1 cellular context compared by ENCODE assay signal in genomic region chr2:240434728-240435456, GRCh38.
TF ChIP-seq lines count a peak whose summit lies in the region.

No MANE protein-coding gene starts in this region.

TF ChIP-seq in HepG2, 621 proteins besides CTCF, POLR2A, EP300 and RAD21 (continued from another document):
- TF ChIP-seq ZNF687 (CRISPR knock-in tag; IDR thresholded peaks at IDR 0.05) (peak; percentile 15; the same call in 1 of the 2 replicates), KDM5B (CRISPR knock-in tag; IDR thresholded peaks at IDR 0.05; ENCODE audit: borderline replicate concordance) (0 out of 2 replicates have a peak, but pooled peaks have one; percentile 17), ZNF329 (CRISPR knock-in tag; IDR thresholded peaks at IDR 0.05; ENCODE audit: low read depth) (0 out of 2 replicates have a peak, but pooled peaks have one; percentile 23), ZNF878 (CRISPR knock-in tag; IDR thresholded peaks at IDR 0.05) (no peak), RORA (CRISPR knock-in tag; IDR thresholded peaks at IDR 0.05) (no peak), ZNF224 (CRISPR knock-in tag; IDR thresholded peaks at IDR 0.05) (no peak), ARNT2 (CRISPR knock-in tag; IDR thresholded peaks at IDR 0.05; ENCODE audit: low read depth) (0 out of 2 replicates have a peak, but pooled peaks have one; percentile 7), NFYC (CRISPR knock-in tag; IDR thresholded peaks at IDR 0.05) (peak; percentile 68), NFYB (CRISPR knock-in tag; IDR thresholded peaks at IDR 0.05) (peak; percentile 65), SP5 (CRISPR knock-in tag; IDR thresholded peaks at IDR 0.05; ENCODE audit: borderline replicate concordance, low read depth) (0 out of 2 replicates have a peak, but pooled peaks have one; percentile 26), PATZ1 (CRISPR knock-in tag; IDR thresholded peaks at IDR 0.05) (peak; percentile 77), TFDP1 (CRISPR knock-in tag; IDR thresholded peaks at IDR 0.05; ENCODE audit: borderline replicate concordance) (peak; percentile 45; the same call in 1 of the 2 replicates), ETV5 (CRISPR knock-in tag; IDR thresholded peaks at IDR 0.05; ENCODE audit: borderline replicate concordance) (0 out of 2 replicates have a peak, but pooled peaks have one; percentile 7), HNRNPK (IDR thresholded peaks at IDR 0.05; ENCODE audit: low read depth, low read length, poor library complexity, severe bottlenecking) (peak; percentile 28), GABPA (IDR thresholded peaks at IDR 0.05; ENCODE audit: low read depth, low read length) (peak; percentile 59), GABPA (CRISPR knock-in tag; IDR thresholded peaks at IDR 0.05; ENCODE audit: low read depth) (peak; percentile 50), ZNF281 (CRISPR knock-in tag; IDR thresholded peaks at IDR 0.05; ENCODE audit: borderline replicate concordance) (peak; percentile 30; the same call in 1 of the 2 replicates), YEATS2 (CRISPR knock-in tag; IDR thresholded peaks at IDR 0.05; ENCODE audit: borderline replicate concordance) (no peak), RBFOX2 (IDR thresholded peaks at IDR 0.05; ENCODE audit: low read depth, low read length) (0 out of 2 replicates have a peak, but pooled peaks have one; percentile 3)
- TF ChIP-seq, protein P1, sequence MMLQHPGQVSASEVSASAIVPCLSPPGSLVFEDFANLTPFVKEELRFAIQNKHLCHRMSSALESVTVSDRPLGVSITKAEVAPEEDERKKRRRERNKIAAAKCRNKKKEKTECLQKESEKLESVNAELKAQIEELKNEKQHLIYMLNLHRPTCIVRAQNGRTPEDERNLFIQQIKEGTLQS (CRISPR knock-in tag; IDR thresholded peaks at IDR 0.05): 0 out of 2 replicates have a peak, but pooled peaks have one; percentile 31
- TF ChIP-seq, protein P2, sequence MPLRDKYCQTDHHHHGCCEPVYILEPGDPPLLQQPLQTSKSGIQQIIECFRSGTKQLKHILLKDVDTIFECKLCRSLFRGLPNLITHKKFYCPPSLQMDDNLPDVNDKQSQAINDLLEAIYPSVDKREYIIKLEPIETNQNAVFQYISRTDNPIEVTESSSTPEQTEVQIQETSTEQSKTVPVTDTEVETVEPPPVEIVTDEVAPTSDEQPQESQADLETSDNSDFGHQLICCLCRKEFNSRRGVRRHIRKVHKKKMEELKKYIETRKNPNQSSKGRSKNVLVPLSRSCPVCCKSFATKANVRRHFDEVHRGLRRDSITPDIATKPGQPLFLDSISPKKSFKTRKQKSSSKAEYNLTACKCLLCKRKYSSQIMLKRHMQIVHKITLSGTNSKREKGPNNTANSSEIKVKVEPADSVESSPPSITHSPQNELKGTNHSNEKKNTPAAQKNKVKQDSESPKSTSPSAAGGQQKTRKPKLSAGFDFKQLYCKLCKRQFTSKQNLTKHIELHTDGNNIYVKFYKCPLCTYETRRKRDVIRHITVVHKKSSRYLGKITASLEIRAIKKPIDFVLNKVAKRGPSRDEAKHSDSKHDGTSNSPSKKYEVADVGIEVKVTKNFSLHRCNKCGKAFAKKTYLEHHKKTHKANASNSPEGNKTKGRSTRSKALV (CRISPR knock-in tag; IDR thresholded peaks at IDR 0.05): 0 out of 2 replicates have a peak, but pooled peaks have one; percentile 16
- TF ChIP-seq, protein P3, sequence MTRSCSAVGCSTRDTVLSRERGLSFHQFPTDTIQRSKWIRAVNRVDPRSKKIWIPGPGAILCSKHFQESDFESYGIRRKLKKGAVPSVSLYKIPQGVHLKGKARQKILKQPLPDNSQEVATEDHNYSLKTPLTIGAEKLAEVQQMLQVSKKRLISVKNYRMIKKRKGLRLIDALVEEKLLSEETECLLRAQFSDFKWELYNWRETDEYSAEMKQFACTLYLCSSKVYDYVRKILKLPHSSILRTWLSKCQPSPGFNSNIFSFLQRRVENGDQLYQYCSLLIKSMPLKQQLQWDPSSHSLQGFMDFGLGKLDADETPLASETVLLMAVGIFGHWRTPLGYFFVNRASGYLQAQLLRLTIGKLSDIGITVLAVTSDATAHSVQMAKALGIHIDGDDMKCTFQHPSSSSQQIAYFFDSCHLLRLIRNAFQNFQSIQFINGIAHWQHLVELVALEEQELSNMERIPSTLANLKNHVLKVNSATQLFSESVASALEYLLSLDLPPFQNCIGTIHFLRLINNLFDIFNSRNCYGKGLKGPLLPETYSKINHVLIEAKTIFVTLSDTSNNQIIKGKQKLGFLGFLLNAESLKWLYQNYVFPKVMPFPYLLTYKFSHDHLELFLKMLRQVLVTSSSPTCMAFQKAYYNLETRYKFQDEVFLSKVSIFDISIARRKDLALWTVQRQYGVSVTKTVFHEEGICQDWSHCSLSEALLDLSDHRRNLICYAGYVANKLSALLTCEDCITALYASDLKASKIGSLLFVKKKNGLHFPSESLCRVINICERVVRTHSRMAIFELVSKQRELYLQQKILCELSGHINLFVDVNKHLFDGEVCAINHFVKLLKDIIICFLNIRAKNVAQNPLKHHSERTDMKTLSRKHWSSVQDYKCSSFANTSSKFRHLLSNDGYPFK (CRISPR knock-in tag; IDR thresholded peaks at IDR 0.05; ENCODE audit: borderline replicate concordance): no peak
- TF ChIP-seq, protein P4, sequence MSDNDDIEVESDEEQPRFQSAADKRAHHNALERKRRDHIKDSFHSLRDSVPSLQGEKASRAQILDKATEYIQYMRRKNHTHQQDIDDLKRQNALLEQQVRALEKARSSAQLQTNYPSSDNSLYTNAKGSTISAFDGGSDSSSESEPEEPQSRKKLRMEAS (IDR thresholded peaks at IDR 0.05): peak; percentile 25; the same call in 1 of the 2 replicates
